2 cellular contexts compared by ENCODE assay signal in genomic region chr19:45793178-45793564, GRCh38.
TF ChIP-seq lines count a peak whose summit lies in the region.

No MANE protein-coding gene starts in this region.

TF ChIP-seq in H1, 55 proteins besides CTCF, POLR2A, EP300 and RAD21:
- TF ChIP-seq POU5F1 (IDR thresholded peaks at IDR 0.05; ENCODE audit: low read depth, low read length), result no peak
- no peak for TF ChIP-seq CEBPB (IDR thresholded peaks at IDR 0.05; ENCODE audit: low read depth, low read length)
- TF ChIP-seq CHD1 (IDR thresholded peaks at IDR 0.05; ENCODE audit: low read depth, low read length), result no peak
- no peak for TF ChIP-seq BACH1 (IDR thresholded peaks at IDR 0.05; ENCODE audit: low read length)
- TF ChIP-seq EZH2 (IDR thresholded peaks at IDR 0.05; ENCODE audit: low read depth, low read length, severe bottlenecking), result no peak

TF ChIP-seq in SK-N-SH treated with all-trans-retinoic acid at 6 μM for 48 hours, 23 proteins besides CTCF, POLR2A, EP300 and RAD21:
- TF ChIP-seq ZFP30 (CRISPR knock-in tag; IDR thresholded peaks at IDR 0.05) (no peak), ARNTL (CRISPR knock-in tag; IDR thresholded peaks at IDR 0.05; ENCODE audit: borderline replicate concordance, low read depth) (no peak)
